In genomic region chr17:2244545-2245525, GRCh38 we compare ENCODE assay signal across 8 cellular contexts. TPM values are rescaled to one million over a fixed set of nuclear protein-coding genes. Genes with fewer than 3 reads are reported as not detected.
A peak's percentile ranks its signal among the peaks of the same experiment; 100 is the strongest.
DNase-seq lines count a peak whose midpoint lies in the region; ATAC-seq and TF ChIP-seq lines count a peak whose summit lies in the region.

No MANE protein-coding gene starts in this region.

- no peaks in the 10 kb centered on the region for H3K9me3 Mint-ChIP-seq in activated CD4-positive, alpha-beta memory T cell treated with anti-CD3 and anti-CD28 coated beads for 36 hours

- POLR2A ChIA-PET in activated CD4-positive, alpha-beta memory T cell treated with anti-CD3 and anti-CD28 coated beads for 36 hours (lab: Charles Lee), result interaction anchor here (0.6 to 2.3 kb wide), 8 partner anchors 9 to 189 kb away, joined by 3 to 41 read pairs (median 4); partner anchors contain the start of gene HIC1

- H3K27me3 Mint-ChIP-seq in activated CD4-positive, alpha-beta memory T cell treated with anti-CD3 and anti-CD28 coated beads for 36 hours, result no peaks in the 10 kb centered on the region

- peak; percentile 9 for DNase-seq in CMK (ENCODE audit: low read depth)
- DNase-seq in NCI-H748 treated with DMSO at 0.1 percent for 48 hours (lab: John Stamatoyannopoulos, UW), result peak; percentile 74
- DNase-seq in activated CD4-positive, alpha-beta memory T cell treated with anti-CD3 and anti-CD28 coated beads for 36 hours, result peak; percentile 89
- peak; percentile 98 to 99 for DNase-seq in dermis microvascular lymphatic vessel endothelial cell (ENCODE audit: low read depth in 2 of 2)
- peak; percentile 87 for DNase-seq in lower lobe of right lung
- DNase-seq in stimulated activated CD4-positive, alpha-beta T cell treated with anti-CD3 and anti-CD28 coated beads, TNF-alpha, amount 100 ng/mL, for 1 hour (ENCODE audit: low read depth in 3 of 3, low spot score in 1 of 3), result peak; percentile 59 to 81 (median 75)

- H3K27ac ChIP-seq in lower lobe of right lung, result peak overlapping the region; percentile 76

- intact Hi-C loops in activated CD4-positive, alpha-beta memory T cell treated with anti-CD3 and anti-CD28 coated beads for 36 hours (cut with micrococcal nuclease), result loop anchor here (1.0 to 5.0 kb wide), 2 partner anchors 37 to 191 kb away; no protein-coding TSS in a partner anchor
- intact Hi-C loops in lower lobe of right lung (cut with DNase I), result loop anchor here (5.0 kb wide), 1 partner anchor 188 kb away; the partner anchor contains the start of gene HIC1

- H3K4me3 ChIP-seq in lower lobe of right lung, result no peak overlapping the region

- CTCF ChIA-PET in activated CD4-positive, alpha-beta memory T cell treated with anti-CD3 and anti-CD28 coated beads for 36 hours (lab: Charles Lee), result interaction anchor here (0.6 to 4.7 kb wide), 79 partner anchors 9 to 524 kb away, joined by 3 to 288 read pairs (median 5); partner anchors contain the start of genes HIC1, RTN4RL1, SGSM2 and SMG6

- H3K27ac Mint-ChIP-seq in activated CD4-positive, alpha-beta memory T cell treated with anti-CD3 and anti-CD28 coated beads for 36 hours, result peak overlapping the region; percentile 8

- peaks cover 18% of the 10 kb centered on the region for H3K4me1 ChIP-seq in lower lobe of right lung

- H3K4me1 Mint-ChIP-seq in activated CD4-positive, alpha-beta memory T cell treated with anti-CD3 and anti-CD28 coated beads for 36 hours (ENCODE audit: low read depth), result peaks cover 34% of the 10 kb centered on the region

- peaks cover 17% of the 10 kb centered on the region for H3K36me3 ChIP-seq in lower lobe of right lung

- TF ChIP-seq CTCF in lower lobe of right lung (IDR thresholded peaks at IDR 0.05), result peak; percentile 98

- H3K36me3 Mint-ChIP-seq in activated CD4-positive, alpha-beta memory T cell treated with anti-CD3 and anti-CD28 coated beads for 36 hours, result peaks cover 25% of the 10 kb centered on the region

- H3K9me3 ChIP-seq in lower lobe of right lung, result no peaks in the 10 kb centered on the region

- ATAC-seq in HG02798 (IDR thresholded peaks at IDR 0.05; ENCODE audit: poor library complexity, unreplicated experiment) (peak; percentile 54), lower lobe of right lung (peak; percentile 95 to 96), HG03135 (IDR thresholded peaks at IDR 0.05; ENCODE audit: unreplicated experiment) (no peak)

- H3K4me3 Mint-ChIP-seq in activated CD4-positive, alpha-beta memory T cell treated with anti-CD3 and anti-CD28 coated beads for 36 hours, result no peak overlapping the region

- H3K27me3 ChIP-seq in lower lobe of right lung (ENCODE audit: low read depth), result no peaks in the 10 kb centered on the region

RNA-seq across cellular contexts. Expression of gene SMG6, which starts 58.8 kb away (rescaled TPM):
- total RNA-seq in activated CD4-positive, alpha-beta memory T cell treated with anti-CD3 and anti-CD28 coated beads for 36 hours, result 10 to 100 TPM; 17.2 to 20.3 TPM
- total RNA-seq in dermis microvascular lymphatic vessel endothelial cell (26.3 and 42.7 TPM in 2 replicates), lower lobe of right lung (33.8 TPM)

RNA-seq across cellular contexts. Expression of gene SRR, which starts 58.9 kb away (rescaled TPM):
- 10 to 100 TPM; 20.0 to 22.2 TPM for total RNA-seq in activated CD4-positive, alpha-beta memory T cell treated with anti-CD3 and anti-CD28 coated beads for 36 hours
- 10.9 and 11.6 TPM in 2 replicates for total RNA-seq in dermis microvascular lymphatic vessel endothelial cell
- 12.2 TPM for total RNA-seq in lower lobe of right lung

Comparison
In these comparisons a context has a peak if more than half of its experiments do, and no peak if none do; other contexts are left out.
1. DNase-seq: peak in every context shown above with its lines; median percentile 98 in dermis microvascular lymphatic vessel endothelial cell; 89 in activated CD4-positive, alpha-beta memory T cell treated with anti-CD3 and anti-CD28 coated beads for 36 hours; 87 in lower lobe of right lung; 75 in stimulated activated CD4-positive, alpha-beta T cell treated with anti-CD3 and anti-CD28 coated beads, TNF-alpha, amount 100 ng/mL, for 1 hour; 74 in NCI-H748 treated with DMSO at 0.1 percent for 48 hours; 9 in CMK.